ENCODE assay signal across 27 cellular contexts in the genomic region with DNA sequence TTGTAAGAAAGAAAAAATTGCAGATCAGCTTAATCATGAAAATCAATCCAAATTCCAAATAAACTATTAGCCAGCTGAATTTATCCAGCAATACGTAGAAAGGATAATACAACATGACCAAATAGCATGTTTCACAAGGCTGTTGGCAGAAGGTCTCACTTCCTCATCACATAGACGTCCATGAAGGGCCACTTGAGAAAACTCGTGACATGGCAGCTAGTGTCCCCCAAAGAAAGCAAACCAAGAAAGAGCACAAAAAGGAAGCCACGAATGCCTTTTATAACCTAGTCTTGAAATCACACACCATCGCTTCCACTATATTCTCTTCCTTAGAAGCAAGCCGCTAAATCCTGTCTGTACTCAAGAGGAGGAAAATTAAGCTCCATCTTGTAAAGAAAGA.
DNase-seq lines count a peak whose midpoint lies in the region; ATAC-seq and TF ChIP-seq lines count a peak whose summit lies in the region.
"Had no signal": no experiment of that assay in that cellular context is flagged by ENCODE, and none has a peak within 500 bp of the region (broad histone marks: within the 10 kb centered on the region; RNA-seq: fewer than 3 reads in every experiment).

No MANE protein-coding gene starts in this region.

- TF ChIP-seq CTCF in HL-60 (IDR thresholded peaks at IDR 0.05; ENCODE audit: insufficient read depth, low read length): no peak
- no peak for TF ChIP-seq CTCF in PC-3 (conservative IDR thresholded peaks at IDR 0.05; ENCODE audit: low read depth, low read length)
- TF ChIP-seq CTCF in left ventricle myocardium inferior (IDR thresholded peaks at IDR 0.05; ENCODE audit: borderline replicate concordance): no peak
- no peak for TF ChIP-seq CTCF in SK-N-SH (IDR thresholded peaks at IDR 0.05)

- H3K9me2 ChIP-seq in PC-3 (replicated peaks; ENCODE audit: low read length): no peaks in the 10 kb centered on the region
- no peaks in the 10 kb centered on the region for H3K9me2 ChIP-seq in SK-N-SH

- no peak for ATAC-seq in PC-3
- ATAC-seq: A549; activated CD8-positive, alpha-beta memory T cell treated with anti-CD3 and anti-CD28 coated beads, Interleukin-2, amount 10 ng/mL, durations not matched to agents 7 days and 5 days; activated T-cell treated with anti-CD3 and anti-CD28 coated beads, Interleukin-2, amount 50 U/mL, for 4 hours; gastrocnemius medialis; lower lobe of right lung; mucosa of descending colon; natural killer cell; psoas muscle had no signal

- no peak for TF ChIP-seq EP300 in SK-N-SH (IDR thresholded peaks at IDR 0.05; ENCODE audit: borderline replicate concordance in 1 of 2, low read depth in 1 of 2, low read length in 1 of 2)

- H3K27ac ChIP-seq in HL-60 (replicated peaks) (no peak overlapping the region), PC-3 (ENCODE audit: low read length) (no peak overlapping the region), left ventricle myocardium inferior (replicated peaks) (no peak overlapping the region), SK-N-SH (ENCODE audit: low read depth in 2 of 2, low read length in 1 of 2) (no peak overlapping the region)
- H3K27ac ChIP-seq: A549, ascending aorta, gastrocnemius medialis, lower lobe of right lung, psoas muscle, RWPE1, upper lobe of left lung had no signal

- H3K79me2 ChIP-seq in PC-3 (ENCODE audit: low read length): no peaks in the 10 kb centered on the region
- no peaks in the 10 kb centered on the region for H3K79me2 ChIP-seq in SK-N-SH (ENCODE audit: insufficient read depth)

- H4K20me1 ChIP-seq in PC-3 (ENCODE audit: low read length): no peaks in the 10 kb centered on the region
- no peaks in the 10 kb centered on the region for H4K20me1 ChIP-seq in SK-N-SH (ENCODE audit: insufficient read depth)

- DNase-seq in CD1c-positive myeloid dendritic cell (ENCODE audit: extremely low spot score): peak; percentile 74
- DNase-seq in HL-60 (ENCODE audit: low read depth in 1 of 2, low spot score in 1 of 2): peak; percentile 4 to 13
- DNase-seq in PC-3: no peak
- DNase-seq in pons (ENCODE audit: low spot score): peak; percentile 84
- DNase-seq in AG08396 (ENCODE audit: low spot score): no peak
- no peak for DNase-seq in left ventricle myocardium inferior
- no peak for DNase-seq in SK-N-SH
- no peak for DNase-seq in T-helper 2 cell
- DNase-seq: activated B cell treated with CpG ODN at 0.5 μM for 24 hours; activated CD8-positive, alpha-beta memory T cell treated with anti-CD3 and anti-CD28 coated beads, Interleukin-2, amount 10 ng/mL, durations not matched to agents 7 days and 5 days; activated gamma-delta T cell; activated T-cell treated with anti-CD3 and anti-CD28 coated beads, Interleukin-2, amount 50 U/mL, for 4 hours; effector CD4-positive, alpha-beta T cell; gastrocnemius medialis; lower lobe of right lung; natural killer cell; NCI-H1436; NCI-H2081 treated with DMSO at 0.1 percent for 48 hours; NCI-H226; psoas muscle; stimulated activated CD4-positive, alpha-beta T cell treated with anti-CD3 and anti-CD28 coated beads, Interleukin-4, amount 100 ng/mL, for 4 hours; T-helper 1 cell had no signal

- H3K9ac ChIP-seq in PC-3 (ENCODE audit: low read length) (no peak overlapping the region), SK-N-SH (no peak overlapping the region)

- H3K27me3 ChIP-seq in HL-60 (ENCODE audit: insufficient read depth, poor library complexity, severe bottlenecking): no peaks in the 10 kb centered on the region
- no peaks in the 10 kb centered on the region for H3K27me3 ChIP-seq in PC-3 (ENCODE audit: low read length)
- H3K27me3 ChIP-seq in left ventricle myocardium inferior (ENCODE audit: low read depth): peaks cover 13% of the 10 kb centered on the region
- H3K27me3 ChIP-seq in SK-N-SH (ENCODE audit: insufficient read depth): no peaks in the 10 kb centered on the region; the same call in 1 of the 2 replicates
- H3K27me3 ChIP-seq: ascending aorta, gastrocnemius medialis, upper lobe of left lung had no signal

- CTCF ChIA-PET in PC-3 (lab: Charles Lee) (no interaction called here), SK-N-SH (lab: Yijun Ruan, JAX) (interaction anchor here (0.8 to 1.1 kb wide), 3 partner anchors 10 to 409 kb away, joined by 3 read pairs; no protein-coding TSS in a partner anchor)

- WGBS in SK-N-SH (ENCODE audit: low lambda C conversion rate): 48% methylated on average over 6 of the region's 6 CpGs

- POLR2A ChIA-PET in PC-3 (lab: Charles Lee; ENCODE audit: unreplicated experiment) (interaction anchor here (0.7 kb wide), 1 partner anchor 36 kb away, joined by 4 read pairs; no protein-coding TSS in a partner anchor), SK-N-SH (lab: Yijun Ruan, JAX) (no interaction called here)

- H3K4me3 ChIP-seq in HL-60 (replicated peaks; ENCODE audit: insufficient read depth, low read length) (no peak overlapping the region), PC-3 (ENCODE audit: low read length) (no peak overlapping the region), left ventricle myocardium inferior (no peak overlapping the region), SK-N-SH (ENCODE audit: low read depth in 2 of 2, low read length in 1 of 2) (no peak overlapping the region)
- H3K4me3 ChIP-seq: A549, ascending aorta, gastrocnemius medialis, lower lobe of right lung, mucosa of descending colon, psoas muscle, upper lobe of left lung had no signal

- intact Hi-C loops in PC-3 (cut with micrococcal nuclease) (no loop called here), left ventricle myocardium inferior (cut with micrococcal nuclease) (no loop called here)

- H3K9me3 ChIP-seq in PC-3 (ENCODE audit: low read length) (no peaks in the 10 kb centered on the region), left ventricle myocardium inferior (replicated peaks) (no peaks in the 10 kb centered on the region), SK-N-SH (no peaks in the 10 kb centered on the region; the same call in 1 of the 2 replicates)
- H3K9me3 ChIP-seq: A549, ascending aorta, gastrocnemius medialis, lower lobe of right lung, mucosa of descending colon, psoas muscle, upper lobe of left lung had no signal

- H3K4me1 ChIP-seq in PC-3 (ENCODE audit: insufficient read depth, low read length) (no peaks in the 10 kb centered on the region), left ventricle myocardium inferior (no peaks in the 10 kb centered on the region), SK-N-SH (ENCODE audit: control insufficient read depth in 1 of 2, insufficient read depth in 2 of 2, low read depth in 1 of 2, low read length in 1 of 2) (no peaks in the 10 kb centered on the region)
- H3K4me1 ChIP-seq: A549, ascending aorta, gastrocnemius medialis, lower lobe of right lung, psoas muscle, upper lobe of left lung had no signal

- no peaks in the 10 kb centered on the region for H3K36me3 ChIP-seq in PC-3 (ENCODE audit: low read depth, low read length)
- no peaks in the 10 kb centered on the region for H3K36me3 ChIP-seq in left ventricle myocardium inferior
- H3K36me3 ChIP-seq in SK-N-SH (replicated peaks in 1 of 2; ENCODE audit: control insufficient read depth in 1 of 2, insufficient read depth in 2 of 2, low read length in 1 of 2): no peaks in the 10 kb centered on the region
- H3K36me3 ChIP-seq: ascending aorta, gastrocnemius medialis, lower lobe of right lung, upper lobe of left lung had no signal

- H3F3A ChIP-seq in PC-3 (ENCODE audit: low read length, unreplicated experiment) (no peaks in the 10 kb centered on the region), SK-N-SH (replicated peaks; ENCODE audit: insufficient read depth) (no peaks in the 10 kb centered on the region)

- H2AFZ ChIP-seq in PC-3 (ENCODE audit: low read length): 0 out of 2 replicates have a peak overlapping the region, but pooled peaks have one; percentile 0
- no peak overlapping the region for H2AFZ ChIP-seq in SK-N-SH (ENCODE audit: low read depth)

- no TSS peak for BruUV-seq in PC-3 (replicated peaks; lab: Mats Ljungman, UMichigan)

- no peak for TF ChIP-seq RAD21 in SK-N-SH (IDR thresholded peaks at IDR 0.05; ENCODE audit: low read length)

- H3K4me2 ChIP-seq in PC-3 (ENCODE audit: low read length) (no peak overlapping the region), SK-N-SH (no peak overlapping the region)
- H3K4me2 ChIP-seq: A549 had no signal

TF ChIP-seq in SK-N-SH, 30 proteins besides CTCF, POLR2A, EP300 and RAD21 (continues in another document):
- TF ChIP-seq FOXM1 (IDR thresholded peaks at IDR 0.05; ENCODE audit: low read depth): no peak
- TF ChIP-seq SMC3 (IDR thresholded peaks at IDR 0.05; ENCODE audit: low read depth, low read length): no peak
- TF ChIP-seq, protein P1, sequence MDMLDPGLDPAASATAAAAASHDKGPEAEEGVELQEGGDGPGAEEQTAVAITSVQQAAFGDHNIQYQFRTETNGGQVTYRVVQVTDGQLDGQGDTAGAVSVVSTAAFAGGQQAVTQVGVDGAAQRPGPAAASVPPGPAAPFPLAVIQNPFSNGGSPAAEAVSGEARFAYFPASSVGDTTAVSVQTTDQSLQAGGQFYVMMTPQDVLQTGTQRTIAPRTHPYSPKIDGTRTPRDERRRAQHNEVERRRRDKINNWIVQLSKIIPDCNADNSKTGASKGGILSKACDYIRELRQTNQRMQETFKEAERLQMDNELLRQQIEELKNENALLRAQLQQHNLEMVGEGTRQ (IDR thresholded peaks at IDR 0.05; ENCODE audit: borderline replicate concordance, low read depth, low read length): no peak
- no peak for TF ChIP-seq SIN3A (IDR thresholded peaks at IDR 0.05; ENCODE audit: borderline replicate concordance, low read depth, low read length)
- TF ChIP-seq, protein P2, sequence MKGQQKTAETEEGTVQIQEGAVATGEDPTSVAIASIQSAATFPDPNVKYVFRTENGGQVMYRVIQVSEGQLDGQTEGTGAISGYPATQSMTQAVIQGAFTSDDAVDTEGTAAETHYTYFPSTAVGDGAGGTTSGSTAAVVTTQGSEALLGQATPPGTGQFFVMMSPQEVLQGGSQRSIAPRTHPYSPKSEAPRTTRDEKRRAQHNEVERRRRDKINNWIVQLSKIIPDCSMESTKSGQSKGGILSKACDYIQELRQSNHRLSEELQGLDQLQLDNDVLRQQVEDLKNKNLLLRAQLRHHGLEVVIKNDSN (IDR thresholded peaks at IDR 0.05; ENCODE audit: borderline replicate concordance, low read depth): no peak
- no peak for TF ChIP-seq NFIC (IDR thresholded peaks at IDR 0.05; ENCODE audit: borderline replicate concordance)
- TF ChIP-seq RFX5 (IDR thresholded peaks at IDR 0.05; ENCODE audit: low read length): no peak
- no peak for TF ChIP-seq RXRA (IDR thresholded peaks at IDR 0.05; ENCODE audit: borderline replicate concordance, low read depth)
- no peak for TF ChIP-seq GABPA (IDR thresholded peaks at IDR 0.05; ENCODE audit: low read depth)
- TF ChIP-seq EZH2phosphoT487 (IDR thresholded peaks at IDR 0.05; ENCODE audit: borderline replicate concordance, low read depth): no peak
- no peak for TF ChIP-seq NRF1 (IDR thresholded peaks at IDR 0.05; ENCODE audit: low read depth, low read length)
- no peak for TF ChIP-seq FOSL2 (IDR thresholded peaks at IDR 0.05; ENCODE audit: borderline replicate concordance, low read depth)
- no peak for TF ChIP-seq MEF2A (IDR thresholded peaks at IDR 0.05; ENCODE audit: borderline replicate concordance, low read depth)
- TF ChIP-seq JUND (IDR thresholded peaks at IDR 0.05): no peak
- TF ChIP-seq ELF1 (IDR thresholded peaks at IDR 0.05): no peak

Comparison
In these comparisons a context has a peak if more than half of its experiments do, and no peak if none do; other contexts are left out.
1. DNase-seq: peak in CD1c-positive myeloid dendritic cell (single experiment), HL-60 (2 of 2) and pons (single experiment); none in PC-3 (single experiment), AG08396 (single experiment), left ventricle myocardium inferior (single experiment), SK-N-SH (single experiment) and T-helper 2 cell (0 of 5).